Comparison of ENCODE assay signal across 11 cellular contexts in the genomic region with DNA sequence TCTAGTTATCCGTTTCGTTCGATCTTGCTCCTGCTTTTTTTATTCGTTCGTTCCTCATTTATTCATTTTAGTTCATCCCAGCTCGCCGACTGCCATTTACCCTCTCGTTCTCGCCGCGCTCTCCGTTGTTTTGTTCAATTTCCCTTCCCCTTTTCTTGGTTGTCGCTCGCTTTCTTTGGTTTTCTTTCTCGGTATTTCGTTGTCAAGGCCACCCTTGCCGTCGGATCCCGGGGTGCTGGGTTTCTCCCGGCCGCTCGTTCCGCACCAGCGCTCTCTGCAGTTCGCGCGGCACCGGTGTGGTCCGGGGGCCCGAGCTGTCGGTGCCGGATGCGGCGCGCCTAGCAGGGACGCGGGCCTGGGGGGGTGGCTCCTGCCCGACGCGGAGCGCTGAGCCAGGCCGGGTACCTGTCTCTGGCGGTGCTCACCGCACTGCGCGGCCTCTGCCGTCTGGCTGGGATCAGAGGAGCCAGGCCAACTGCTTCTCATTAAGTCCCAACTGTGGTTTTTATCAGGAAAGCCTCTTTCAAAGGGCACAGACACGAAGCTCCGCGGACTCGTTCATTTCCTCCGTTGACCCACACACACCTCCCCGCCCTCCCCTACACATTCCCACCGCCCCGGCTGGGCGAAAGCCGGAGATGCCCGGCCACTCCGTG.
DNase-seq lines count a peak whose midpoint lies in the region; ATAC-seq lines count a peak whose summit lies in the region.
"Had no signal": no experiment of that assay in that cellular context is flagged by ENCODE, and none has a peak within 500 bp of the region (broad histone marks: within the 10 kb centered on the region; RNA-seq: fewer than 3 reads in every experiment).

No MANE protein-coding gene starts in this region.

- peaks cover 87% of the 10 kb centered on the region for H3K27me3 ChIP-seq in iPS-15b (ENCODE audit: control insufficient read depth, insufficient read depth, low read length)

- no peak overlapping the region for H3K9ac ChIP-seq in iPS-15b (ENCODE audit: low read depth, low read length)

- H3K4me1 ChIP-seq in iPS-15b (ENCODE audit: control insufficient read depth, insufficient read depth, low read length), result no peaks in the 10 kb centered on the region
- H3K4me1 ChIP-seq: pancreas had no signal

- no peaks in the 10 kb centered on the region for H3K9me3 ChIP-seq in iPS-15b (ENCODE audit: control insufficient read depth, insufficient read depth, low read length)
- H3K9me3 ChIP-seq: gastrocnemius medialis, pancreas had no signal

- H3K36me3 ChIP-seq in iPS-15b (ENCODE audit: control insufficient read depth, insufficient read depth, low read length), result no peaks in the 10 kb centered on the region
- H3K36me3 ChIP-seq: gastrocnemius medialis, pancreas had no signal

- DNase-seq in activated CD4-positive, alpha-beta T cell treated with anti-CD3 and anti-CD28 coated beads for 48 hours, result peak; percentile 43
- DNase-seq in activated CD4-positive, alpha-beta T cell treated with anti-CD3 and anti-CD28 coated beads, Interleukin-2, amount 50 U/mL, for 1 hour, result no peak
- DNase-seq in activated T-cell treated with anti-CD3 and anti-CD28 coated beads, Interleukin-2, amount 50 U/mL, for 48 hours, result peak; percentile 43 to 53
- DNase-seq in stimulated activated CD8-positive, alpha-beta memory T cell treated with anti-CD3 and anti-CD28 coated beads, Interleukin-4, amount 100 ng/mL, for 48 hours, result peak; percentile 34
- DNase-seq in NCI-H1417 (lab: John Stamatoyannopoulos, UW), result no peak
- DNase-seq: gastrocnemius medialis, NCI-H2081, pancreas had no signal

- ATAC-seq in GM21390 (IDR thresholded peaks at IDR 0.05; ENCODE audit: unreplicated experiment) (no peak), HG03342 (IDR thresholded peaks at IDR 0.05; ENCODE audit: unreplicated experiment) (no peak)
- ATAC-seq: gastrocnemius medialis had no signal

- H3K4me3 ChIP-seq in iPS-15b (ENCODE audit: low read depth, low read length), result peak overlapping the region; percentile 49
- H3K4me3 ChIP-seq: pancreas had no signal

Comparison
In these comparisons a context has a peak if more than half of its experiments do, and no peak if none do; other contexts are left out.
1. DNase-seq: peak in activated CD4-positive, alpha-beta T cell treated with anti-CD3 and anti-CD28 coated beads for 48 hours (single experiment), activated T-cell treated with anti-CD3 and anti-CD28 coated beads, Interleukin-2, amount 50 U/mL, for 48 hours (2 of 2) and stimulated activated CD8-positive, alpha-beta memory T cell treated with anti-CD3 and anti-CD28 coated beads, Interleukin-4, amount 100 ng/mL, for 48 hours (single experiment); none in activated CD4-positive, alpha-beta T cell treated with anti-CD3 and anti-CD28 coated beads, Interleukin-2, amount 50 U/mL, for 1 hour (single experiment) and NCI-H1417 (0 of 3).